26 cellular contexts compared by ENCODE assay signal in the genomic region with DNA sequence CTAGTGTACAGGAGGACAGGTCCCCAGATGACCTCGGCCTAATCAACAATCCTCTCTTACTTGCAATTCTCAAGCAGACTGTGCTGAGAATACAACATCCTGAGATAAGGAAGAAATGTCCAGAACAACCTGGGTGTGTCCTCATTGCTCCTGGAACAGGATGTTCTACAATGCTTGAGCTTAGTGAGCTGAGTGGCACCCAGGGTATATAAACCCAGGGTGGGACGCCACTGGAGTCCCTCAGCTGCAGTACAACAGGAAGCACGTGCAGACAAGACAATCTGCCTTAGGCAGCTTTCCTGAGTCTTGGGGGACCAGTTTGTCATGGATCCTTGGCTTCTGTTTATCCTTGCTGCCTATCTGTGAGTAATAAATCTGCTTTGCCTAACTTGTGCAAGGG. TPM values are rescaled to one million over a fixed set of nuclear protein-coding genes. Genes with fewer than 3 reads are reported as not detected.
A peak's percentile ranks its signal among the peaks of the same experiment; 100 is the strongest.
DNase-seq lines count a peak whose midpoint lies in the region; ATAC-seq and TF ChIP-seq lines count a peak whose summit lies in the region.
"Had no signal": no experiment of that assay in that cellular context is flagged by ENCODE, and none has a peak within 500 bp of the region (broad histone marks: within the 10 kb centered on the region; RNA-seq: fewer than 3 reads in every experiment).

No MANE protein-coding gene starts in this region.

- H3K4me3 ChIP-seq in colonic mucosa (no peak overlapping the region), prostate gland (no peak overlapping the region), foreskin fibroblast (ENCODE audit: low read depth in 1 of 2, low read length in 2 of 2) (no peak overlapping the region)
- H3K4me3 ChIP-seq: BLaER1, sigmoid colon, suprapubic skin had no signal

- H3K4me1 ChIP-seq in colonic mucosa: no peaks in the 10 kb centered on the region
- H3K4me1 ChIP-seq in prostate gland (replicated peaks): no peaks in the 10 kb centered on the region
- H3K4me1 ChIP-seq: BLaER1, suprapubic skin had no signal

- no peak for TF ChIP-seq CTCF in RWPE1 (conservative IDR thresholded peaks at IDR 0.05; ENCODE audit: low read depth)
- no peak for TF ChIP-seq CTCF in colonic mucosa (IDR thresholded peaks at IDR 0.05)
- no peak for TF ChIP-seq CTCF in prostate gland (IDR thresholded peaks at IDR 0.05)
- TF ChIP-seq CTCF in foreskin fibroblast (IDR thresholded peaks at IDR 0.05; ENCODE audit: low read depth, low read length): no peak

- H3K9me3 ChIP-seq in colonic mucosa (no peaks in the 10 kb centered on the region), prostate gland (no peaks in the 10 kb centered on the region)
- H3K9me3 ChIP-seq: BLaER1, sigmoid colon, suprapubic skin had no signal

- DNase-seq in RWPE1 (ENCODE audit: low spot score) (no peak), colonic mucosa (peak; percentile 80), left ventricle myocardium superior (no peak), prostate gland (ENCODE audit: low spot score) (peak; percentile 53), NCI-H1105 (lab: John Stamatoyannopoulos, UW) (no peak), foreskin fibroblast (no peak), DMS79 treated with DMSO at 0.1 percent for 48 hours (lab: John Stamatoyannopoulos, UW) (no peak)
- DNase-seq: activated CD4-positive, alpha-beta T cell treated with anti-CD3 and anti-CD28 coated beads for 4 hours; activated CD8-positive, alpha-beta memory T cell treated with anti-CD3 and anti-CD28 coated beads for 24 hours; activated effector memory CD4-positive, alpha-beta T cell treated with anti-CD3 and anti-CD28 coated beads, Interleukin-2, amount 50 U/mL, for 16 hours; activated naive CD8-positive, alpha-beta T cell treated with anti-CD3 and anti-CD28 coated beads, Interleukin-2, amount 50 U/mL, for 24 hours; COR-L47; DMS79; effector CD8-positive, alpha-beta T cell; islet precursor cell; Karpas-422; MV-4-11; NCI-H446; OCI-M1; SHP77; sigmoid colon; stimulated activated CD4-positive, alpha-beta T cell treated with anti-CD3 and anti-CD28 coated beads, Interleukin-15, amount 100 ng/mL, for 24 hours; stimulated activated naive CD4-positive, alpha-beta T cell had no signal

- peak; percentile 95 for ATAC-seq in left ventricle myocardium superior
- no peak for ATAC-seq in GM21515 (IDR thresholded peaks at IDR 0.05; ENCODE audit: unreplicated experiment)
- ATAC-seq: activated naive CD8-positive, alpha-beta T cell treated with anti-CD3 and anti-CD28 coated beads, Interleukin-2, amount 50 U/mL, for 24 hours had no signal

- no peak overlapping the region for H3K9ac ChIP-seq in colonic mucosa (ENCODE audit: low read depth in 2 of 2, low read length in 2 of 2)
- H3K9ac ChIP-seq: BLaER1 had no signal

- H3K27me3 ChIP-seq in colonic mucosa (no peaks in the 10 kb centered on the region), prostate gland (replicated peaks; ENCODE audit: insufficient read depth) (no peaks in the 10 kb centered on the region)
- H3K27me3 ChIP-seq: BLaER1, sigmoid colon, suprapubic skin had no signal

- H3K27ac ChIP-seq in RWPE1 (peak overlapping the region; percentile 63), colonic mucosa (peak overlapping the region; percentile 59), prostate gland (peak overlapping the region in 1 of 2 donors; percentile 9)
- H3K27ac ChIP-seq: BLaER1, sigmoid colon, suprapubic skin had no signal

- 35% methylated on average over 3 of the region's 3 CpGs for WGBS in prostate gland

- POLR2A ChIA-PET in RWPE1 (lab: Yijun Ruan, JAX; ENCODE audit: low non-redundant PET): no interaction called here

- intact Hi-C loops in colonic mucosa (cut with DNase I) (no loop called here), left ventricle myocardium superior (cut with micrococcal nuclease) (no loop called here), prostate gland (cut with DNase I) (no loop called here)

- CTCF ChIA-PET in RWPE1 (lab: Yijun Ruan, JAX): no interaction called here

- no peaks in the 10 kb centered on the region for H3K36me3 ChIP-seq in colonic mucosa
- H3K36me3 ChIP-seq in prostate gland: no peaks in the 10 kb centered on the region
- H3K36me3 ChIP-seq: BLaER1, sigmoid colon, suprapubic skin had no signal

- TF ChIP-seq POLR2A in prostate gland (IDR thresholded peaks at IDR 0.05): no peak

RNA-seq across cellular contexts. Expression of a gene that starts 27.7 kb away (rescaled TPM):
- total RNA-seq in colonic mucosa (10 to 100 TPM; 36.4 to 45.2 TPM), left ventricle myocardium superior (13.7 TPM), prostate gland (10 to 100 TPM; 14.4 to 41.6 TPM)

Comparison
In these comparisons a context has a peak if more than half of its experiments do, and no peak if none do; other contexts are left out.
1. DNase-seq: peak in colonic mucosa (single experiment) and prostate gland (single experiment); none in RWPE1 (single experiment), left ventricle myocardium superior (single experiment), NCI-H1105 (single experiment), foreskin fibroblast (0 of 2) and DMS79 treated with DMSO at 0.1 percent for 48 hours (single experiment).